ENCODE assay signal across 10 cellular contexts in the genomic region with DNA sequence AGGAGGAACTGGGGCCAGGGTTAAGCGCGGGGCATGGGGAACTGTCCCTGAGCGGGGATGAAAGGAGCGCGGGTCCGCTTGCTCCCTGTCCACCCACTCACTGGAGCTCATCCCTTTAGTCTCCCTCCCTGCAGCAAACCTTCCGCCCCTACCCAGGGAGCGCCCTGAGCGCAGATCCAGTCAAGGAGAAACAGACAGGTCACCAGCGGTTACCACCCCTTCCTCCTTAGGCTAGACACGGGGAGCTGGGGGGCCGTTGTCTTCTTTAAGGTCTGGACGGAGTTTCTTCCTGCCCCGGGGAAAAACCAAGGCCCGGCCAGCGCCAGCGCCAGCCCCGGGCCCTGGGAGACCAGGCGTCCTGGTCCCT. TPM values are rescaled to one million over a fixed set of nuclear protein-coding genes. Genes with fewer than 3 reads are reported as not detected.
A peak's percentile ranks its signal among the peaks of the same experiment; 100 is the strongest.
DNase-seq lines count a peak whose midpoint lies in the region; ATAC-seq and TF ChIP-seq lines count a peak whose summit lies in the region.
"Had no signal": no experiment of that assay in that cellular context is flagged by ENCODE, and none has a peak within 500 bp of the region (broad histone marks: within the 10 kb centered on the region; RNA-seq: fewer than 3 reads in every experiment).

No MANE protein-coding gene starts in this region.

- no peak overlapping the region for H3K23ac ChIP-seq in mesendoderm (ENCODE audit: low read length)

- H3K27me3 ChIP-seq in mesendoderm (ENCODE audit: insufficient read depth, low read length, poor library complexity) (no peaks in the 10 kb centered on the region), transverse colon (peaks cover 58% of the 10 kb centered on the region)

- peaks cover 90% of the 10 kb centered on the region for H3K27me3 Mint-ChIP-seq in activated naive CD4-positive, alpha-beta T cell treated with anti-CD3 and anti-CD28 coated beads, Interleukin-2, amount 10 ng/mL, durations not matched to agents 7 days and 5 days
- H3K27me3 Mint-ChIP-seq in central memory CD8-positive, alpha-beta T cell = peaks cover 56% of the 10 kb centered on the region

- H4K5ac ChIP-seq in mesendoderm (ENCODE audit: low read length) = no peak overlapping the region

- H3K4me3 Mint-ChIP-seq in activated naive CD4-positive, alpha-beta T cell treated with anti-CD3 and anti-CD28 coated beads, Interleukin-2, amount 10 ng/mL, durations not matched to agents 7 days and 5 days = peak overlapping the region; percentile 12
- peak overlapping the region; percentile 29 for H3K4me3 Mint-ChIP-seq in central memory CD8-positive, alpha-beta T cell
- H3K4me3 Mint-ChIP-seq: CD4-positive, alpha-beta T cell had no signal

- no peaks in the 10 kb centered on the region for H3K9me3 ChIP-seq in transverse colon

- H3K4me1 ChIP-seq in mesendoderm (ENCODE audit: control insufficient read depth, low read depth, low read length) = peaks cover 6% of the 10 kb centered on the region
- peaks cover 9 to 19% (median 16%) of the 10 kb centered on the region in 4 donors for H3K4me1 ChIP-seq in transverse colon

- no peaks in the 10 kb centered on the region for H3K36me3 Mint-ChIP-seq in activated naive CD4-positive, alpha-beta T cell treated with anti-CD3 and anti-CD28 coated beads, Interleukin-2, amount 10 ng/mL, durations not matched to agents 7 days and 5 days
- H3K36me3 Mint-ChIP-seq in activated naive CD4-positive, alpha-beta T cell treated with anti-CD3 and anti-CD28 coated beads, Interleukin-2, amount 50 U/mL, for 72 hours = no peaks in the 10 kb centered on the region
- H3K36me3 Mint-ChIP-seq in central memory CD8-positive, alpha-beta T cell (ENCODE audit: insufficient read depth) = peaks cover 4% of the 10 kb centered on the region

- H3K4ac ChIP-seq in mesendoderm (ENCODE audit: low read depth, low read length) = no peak overlapping the region

- H3K4me1 Mint-ChIP-seq in activated naive CD4-positive, alpha-beta T cell treated with anti-CD3 and anti-CD28 coated beads, Interleukin-2, amount 10 ng/mL, durations not matched to agents 7 days and 5 days = peaks cover 7% of the 10 kb centered on the region
- peaks cover 14% of the 10 kb centered on the region for H3K4me1 Mint-ChIP-seq in central memory CD8-positive, alpha-beta T cell

- peak overlapping the region; percentile 30 for H3K9ac ChIP-seq in mesendoderm (ENCODE audit: low read length)

- peak overlapping the region; percentile 30 for H3K4me2 ChIP-seq in mesendoderm (ENCODE audit: low read length)

- H2BK5ac ChIP-seq in mesendoderm (ENCODE audit: low read length) = no peak overlapping the region

- intact Hi-C loops in transverse colon (cut with DNase I; ENCODE audit: low total_unique reads) = no loop called here

- WGBS in mesendoderm (ENCODE audit: extremely low coverage, insufficient coverage, low lambda C conversion rate) = no CpG with 5 or more reads among the region's 19 CpGs
- 14% methylated on average over 12 of the region's 19 CpGs; no CpG with 5 or more reads in 1 of the 2 donors for WGBS in transverse colon (ENCODE audit: low coverage in 1 of 2), 2 donors

- H2BK120ac ChIP-seq in mesendoderm (ENCODE audit: low read depth, low read length) = no peak overlapping the region

- no peaks in the 10 kb centered on the region for H3K79me2 ChIP-seq in mesendoderm (ENCODE audit: control insufficient read depth, insufficient read depth, low read length)

- H3K4me3 ChIP-seq in mesendoderm (ENCODE audit: low read length) (no peak overlapping the region), transverse colon (peak overlapping the region; percentile 24 to 61 (median 40))

- H3K79me1 ChIP-seq in mesendoderm (ENCODE audit: low read length) = no peaks in the 10 kb centered on the region

- no peaks in the 10 kb centered on the region for H3K9me3 Mint-ChIP-seq in activated naive CD4-positive, alpha-beta T cell treated with anti-CD3 and anti-CD28 coated beads, Interleukin-2, amount 10 ng/mL, durations not matched to agents 7 days and 5 days
- H3K9me3 Mint-ChIP-seq in activated naive CD4-positive, alpha-beta T cell treated with anti-CD3 and anti-CD28 coated beads, Interleukin-2, amount 50 U/mL, for 72 hours = no peaks in the 10 kb centered on the region
- H3K9me3 Mint-ChIP-seq in central memory CD8-positive, alpha-beta T cell = no peaks in the 10 kb centered on the region
- H3K9me3 Mint-ChIP-seq: CD4-positive, alpha-beta T cell had no signal

- H4K8ac ChIP-seq in mesendoderm (ENCODE audit: low read depth, low read length) = no peak overlapping the region

- peak overlapping the region; percentile 66 for H3K56ac ChIP-seq in mesendoderm (ENCODE audit: low read length)

- no peaks in the 10 kb centered on the region for H3K36me3 ChIP-seq in mesendoderm (ENCODE audit: control insufficient read depth, insufficient read depth, low read length)
- H3K36me3 ChIP-seq in transverse colon = no peaks in the 10 kb centered on the region

- no peak for TF ChIP-seq EP300 in transverse colon (IDR thresholded peaks at IDR 0.05; ENCODE audit: low read depth)

- H3K27ac Mint-ChIP-seq in activated naive CD4-positive, alpha-beta T cell treated with anti-CD3 and anti-CD28 coated beads, Interleukin-2, amount 10 ng/mL, durations not matched to agents 7 days and 5 days = no peak overlapping the region
- H3K27ac Mint-ChIP-seq in activated naive CD4-positive, alpha-beta T cell treated with anti-CD3 and anti-CD28 coated beads, Interleukin-2, amount 50 U/mL, for 72 hours = no peak overlapping the region
- no peak overlapping the region for H3K27ac Mint-ChIP-seq in central memory CD8-positive, alpha-beta T cell (ENCODE audit: low read depth)
- H3K27ac Mint-ChIP-seq: CD4-positive, alpha-beta T cell had no signal

- no peak for ATAC-seq in activated naive CD4-positive, alpha-beta T cell treated with anti-CD3 and anti-CD28 coated beads, Interleukin-2, amount 50 U/mL, for 72 hours
- no peak for ATAC-seq in central memory CD8-positive, alpha-beta T cell (replicated peaks; ENCODE audit: extremely low read depth, poor library complexity, severe bottlenecking)
- ATAC-seq in HG02885 (IDR thresholded peaks at IDR 0.05; ENCODE audit: poor library complexity, unreplicated experiment) (no peak), GM21528 (IDR thresholded peaks at IDR 0.05; ENCODE audit: low FRiP score, unreplicated experiment) (no peak)

- no peak for TF ChIP-seq CTCF in transverse colon (IDR thresholded peaks at IDR 0.05)

- no peak for TF ChIP-seq POLR2A in transverse colon (IDR thresholded peaks at IDR 0.05)

- in situ Hi-C loops in transverse colon (cut with MboI; ENCODE audit: low pct_ligation_motif_present in 1 of 4, low pct_unique_long_range_greater_than_20kb in 1 of 4, low sequenced_read_pairs in 3 of 4) = loop anchor here in 2 of 4 donors (25.0 kb wide), 2 partner anchors 270 to 495 kb away; a partner anchor contains a TSS

- H3K18ac ChIP-seq in mesendoderm (ENCODE audit: low read length) = no peak overlapping the region

- no peak overlapping the region for H2BK15ac ChIP-seq in mesendoderm (replicated peaks; ENCODE audit: low read depth)

- CTCF ChIA-PET in activated naive CD4-positive, alpha-beta T cell treated with anti-CD3 and anti-CD28 coated beads, Interleukin-2, amount 10 ng/mL, durations not matched to agents 7 days and 5 days (lab: Charles Lee) = interaction anchor here (0.9 to 2.8 kb wide), 3 partner anchors 11 to 133 kb away, joined by 3 to 18 read pairs (median 4); no protein-coding TSS in a partner anchor

- DNase-seq in activated naive CD4-positive, alpha-beta T cell treated with anti-CD3 and anti-CD28 coated beads, Interleukin-2, amount 10 ng/mL, durations not matched to agents 7 days and 5 days = no peak
- no peak for DNase-seq in activated naive CD4-positive, alpha-beta T cell treated with anti-CD3 and anti-CD28 coated beads, Interleukin-2, amount 50 U/mL, for 72 hours (ENCODE audit: low spot score in 2 of 2)
- DNase-seq in central memory CD8-positive, alpha-beta T cell (ENCODE audit: low spot score in 2 of 2) = no peak
- DNase-seq in mesendoderm (peak; percentile 45), transverse colon (no peak)
- no peak for DNase-seq in effector CD4-positive, alpha-beta T cell
- DNase-seq: activated CD4-positive, alpha-beta T cell treated with anti-CD3 and anti-CD28 coated beads, Interleukin-2, amount 50 U/mL, for 4 hours; CD4-positive, alpha-beta T cell had no signal

- H3K27ac ChIP-seq in mesendoderm (ENCODE audit: low read depth, low read length) (no peak overlapping the region), transverse colon (peak overlapping the region; percentile 4 to 63 (median 52))

- H2AK5ac ChIP-seq in mesendoderm (ENCODE audit: low read length) = no peak overlapping the region

RNA-seq across cellular contexts. Expression of a gene that starts 1.0 kb away (rescaled TPM):
- not detected for total RNA-seq in activated naive CD4-positive, alpha-beta T cell treated with anti-CD3 and anti-CD28 coated beads, Interleukin-2, amount 50 U/mL, for 72 hours
- polyA plus RNA-seq in mesendoderm (2013, experiment 1 of 2) = 0.08 TPM
- 0.10 TPM for polyA plus RNA-seq in mesendoderm (2013, experiment 2 of 2)
- 1 to 10 TPM in 2 of 4 donors, under 1 TPM in 1, not detected in 1; 0.82 to 3.0 (median 2.1) TPM for total RNA-seq in transverse colon
- total RNA-seq: CD4-positive, alpha-beta T cell had no signal
